ENCODE assay signal across 31 cellular contexts in the genomic region with DNA sequence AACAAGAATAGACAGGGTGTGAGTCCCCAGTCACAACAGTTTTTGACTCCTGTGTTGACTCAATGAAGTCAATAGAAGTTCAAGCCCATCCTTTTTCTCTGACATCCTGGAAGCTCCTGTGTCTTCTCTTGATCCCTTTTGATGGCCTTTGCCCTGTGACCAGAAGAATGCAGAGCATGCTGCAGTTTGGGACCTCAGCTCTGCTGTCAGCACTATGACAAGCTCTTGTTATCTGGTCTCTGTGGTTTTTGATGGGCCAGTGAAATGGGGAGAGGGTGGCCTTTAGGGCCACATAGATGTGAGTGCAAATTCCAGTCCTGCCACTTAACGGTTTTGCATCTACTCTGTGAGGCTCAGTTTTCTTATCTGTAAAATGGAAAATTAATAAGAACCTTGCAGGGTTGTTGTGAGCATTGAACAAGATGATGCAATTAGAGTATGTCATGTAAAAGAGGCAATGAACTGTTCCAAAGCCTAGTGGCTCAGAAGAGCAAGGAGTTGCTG.
"Had no signal": no experiment of that assay in that cellular context is flagged by ENCODE, and none has a peak within 500 bp of the region (broad histone marks: within the 10 kb centered on the region; RNA-seq: fewer than 3 reads in every experiment).

No MANE protein-coding gene starts in this region.

- H3K27ac ChIP-seq: adrenal gland, body of pancreas, neutrophil, ovary, sigmoid colon, stomach, thyroid gland, upper lobe of left lung had no signal

- H3K27me3 Mint-ChIP-seq: activated CD8-positive, alpha-beta memory T cell treated with anti-CD3 and anti-CD28 coated beads, Interleukin-2, amount 10 ng/mL, durations not matched to agents 7 days and 5 days; activated CD8-positive, alpha-beta T cell treated with anti-CD3 and anti-CD28 coated beads for 36 hours; naive B cell had no signal

- ATAC-seq: activated CD8-positive, alpha-beta memory T cell treated with anti-CD3 and anti-CD28 coated beads, Interleukin-2, amount 10 ng/mL, durations not matched to agents 7 days and 5 days; activated CD8-positive, alpha-beta T cell treated with anti-CD3 and anti-CD28 coated beads for 36 hours; body of pancreas; effector memory CD8-positive, alpha-beta T cell; esophagus mucosa; left colon; stimulated activated effector memory CD8-positive, alpha-beta T cell treated with anti-CD3 and anti-CD28 coated beads, Interleukin-12 subunit alpha, Interleukin-12 subunit beta, amount 100 ng/mL, for 72 hours had no signal

- H3K4me3 Mint-ChIP-seq: activated CD8-positive, alpha-beta memory T cell treated with anti-CD3 and anti-CD28 coated beads, Interleukin-2, amount 10 ng/mL, durations not matched to agents 7 days and 5 days; activated CD8-positive, alpha-beta T cell treated with anti-CD3 and anti-CD28 coated beads for 36 hours; activated naive CD4-positive, alpha-beta T cell treated with anti-CD3 and anti-CD28 coated beads for 36 hours; effector memory CD8-positive, alpha-beta T cell; mesothelial cell of epicardium; naive B cell; nephron progenitor cell; stimulated activated effector memory CD8-positive, alpha-beta T cell treated with anti-CD3 and anti-CD28 coated beads, Interleukin-12 subunit alpha, Interleukin-12 subunit beta, amount 100 ng/mL, for 72 hours had no signal

- DNase-seq: activated CD4-positive, alpha-beta T cell treated with anti-CD3 and anti-CD28 coated beads, Interleukin-2, amount 50 U/mL, for 1 hour; activated CD4-positive, CD25-positive, alpha-beta regulatory T cell treated with anti-CD3 and anti-CD28 coated beads, Interleukin-2, amount 50 U/mL, for 72 hours; activated CD8-positive, alpha-beta memory T cell treated with anti-CD3 and anti-CD28 coated beads, Interleukin-2, amount 10 ng/mL, durations not matched to agents 7 days and 5 days; activated CD8-positive, alpha-beta T cell treated with anti-CD3 and anti-CD28 coated beads for 36 hours; activated effector memory CD4-positive, alpha-beta T cell treated with anti-CD3 and anti-CD28 coated beads, Interleukin-2, amount 50 U/mL, for 16 hours; activated naive CD4-positive, alpha-beta T cell treated with anti-CD3 and anti-CD28 coated beads for 36 hours; activated T-cell treated with anti-CD3 and anti-CD28 coated beads for 4 hours; aorta; body of pancreas; effector memory CD8-positive, alpha-beta T cell; foreskin fibroblast; hippocampal formation; kidney; left colon; mammary epithelial cell; naive B cell; nephron progenitor cell; ovary; sigmoid colon; small intestine; stimulated activated CD4-positive, alpha-beta T cell treated with anti-CD3 and anti-CD28 coated beads, Interleukin-4, amount 100 ng/mL, for 24 hours; stomach; T-helper 9 cell; thyroid gland; upper lobe of left lung had no signal

- H3K9me3 Mint-ChIP-seq: activated CD8-positive, alpha-beta T cell treated with anti-CD3 and anti-CD28 coated beads for 36 hours; activated naive CD4-positive, alpha-beta T cell treated with anti-CD3 and anti-CD28 coated beads for 36 hours; effector memory CD8-positive, alpha-beta T cell; mesothelial cell of epicardium; naive B cell; nephron progenitor cell; stimulated activated effector memory CD8-positive, alpha-beta T cell treated with anti-CD3 and anti-CD28 coated beads, Interleukin-12 subunit alpha, Interleukin-12 subunit beta, amount 100 ng/mL, for 72 hours had no signal

- H3K27me3 ChIP-seq: adrenal gland, body of pancreas, neutrophil, ovary, sigmoid colon, thyroid gland, upper lobe of left lung had no signal

- H3K4me3 ChIP-seq: adrenal gland, body of pancreas, ovary, sigmoid colon, stomach, thyroid gland, upper lobe of left lung had no signal

- H3K36me3 Mint-ChIP-seq: mesothelial cell of epicardium, naive B cell had no signal

- H3K4me1 ChIP-seq: adrenal gland, body of pancreas, sigmoid colon, thyroid gland had no signal

- H3K36me3 ChIP-seq: adrenal gland, neutrophil, ovary, sigmoid colon, stomach, thyroid gland, upper lobe of left lung had no signal

- H3K27ac Mint-ChIP-seq: activated CD8-positive, alpha-beta memory T cell treated with anti-CD3 and anti-CD28 coated beads, Interleukin-2, amount 10 ng/mL, durations not matched to agents 7 days and 5 days; activated CD8-positive, alpha-beta T cell treated with anti-CD3 and anti-CD28 coated beads for 36 hours; activated naive CD4-positive, alpha-beta T cell treated with anti-CD3 and anti-CD28 coated beads for 36 hours; effector memory CD8-positive, alpha-beta T cell; mesothelial cell of epicardium; nephron progenitor cell; progenitor cell of endocrine pancreas; stimulated activated effector memory CD8-positive, alpha-beta T cell treated with anti-CD3 and anti-CD28 coated beads, Interleukin-12 subunit alpha, Interleukin-12 subunit beta, amount 100 ng/mL, for 72 hours had no signal

- H3K9me3 ChIP-seq: adrenal gland, body of pancreas, neutrophil, ovary, sigmoid colon, stomach, thyroid gland, upper lobe of left lung had no signal
